1 cellular context compared by ENCODE assay signal in the genomic region with DNA sequence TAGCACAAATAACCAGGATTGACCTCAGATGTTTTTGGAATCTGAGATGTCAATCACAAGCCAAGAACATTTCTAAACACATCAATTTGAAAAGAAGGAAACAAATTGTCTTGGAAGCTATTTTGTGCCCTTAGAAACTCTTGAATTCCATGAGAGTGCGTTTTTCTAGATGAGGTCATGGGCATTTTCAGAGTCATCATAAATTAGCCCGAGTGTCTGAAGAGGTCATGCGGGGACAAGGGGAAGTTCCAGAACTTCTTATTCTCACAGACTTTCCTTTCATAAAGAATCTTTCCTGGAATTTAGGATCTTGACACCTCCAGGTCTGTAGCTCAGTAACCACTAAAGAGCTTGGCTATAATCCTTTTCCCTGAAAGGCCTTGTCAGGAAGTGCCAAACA.
TF ChIP-seq lines count a peak whose summit lies in the region.

No MANE protein-coding gene starts in this region.

TF ChIP-seq in K562, 482 proteins besides CTCF, POLR2A, EP300 and RAD21 (continued from another document and continues in another):
- TF ChIP-seq, protein P1, sequence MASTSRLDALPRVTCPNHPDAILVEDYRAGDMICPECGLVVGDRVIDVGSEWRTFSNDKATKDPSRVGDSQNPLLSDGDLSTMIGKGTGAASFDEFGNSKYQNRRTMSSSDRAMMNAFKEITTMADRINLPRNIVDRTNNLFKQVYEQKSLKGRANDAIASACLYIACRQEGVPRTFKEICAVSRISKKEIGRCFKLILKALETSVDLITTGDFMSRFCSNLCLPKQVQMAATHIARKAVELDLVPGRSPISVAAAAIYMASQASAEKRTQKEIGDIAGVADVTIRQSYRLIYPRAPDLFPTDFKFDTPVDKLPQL (IDR thresholded peaks at IDR 0.05; ENCODE audit: extremely low read depth, insufficient read length) = no peak
- TF ChIP-seq ARID1B (IDR thresholded peaks at IDR 0.05) (peak; percentile 63), ETV6 (IDR thresholded peaks at IDR 0.05; ENCODE audit: borderline replicate concordance in 1 of 2, low read depth in 2 of 2, low read length in 1 of 2) (no peak), ETV6 (CRISPR knock-in tag; IDR thresholded peaks at IDR 0.05; ENCODE audit: borderline replicate concordance) (no peak), HDGF (IDR thresholded peaks at IDR 0.05) (no peak), SMARCE1 (IDR thresholded peaks at IDR 0.05) (peak; percentile 67; the same call in 1 of the 2 replicates), C11orf30 (IDR thresholded peaks at IDR 0.05; ENCODE audit: low read depth) (peak; percentile 90), NFRKB (IDR thresholded peaks at IDR 0.05; ENCODE audit: low read depth) (no peak), PHTF2 (CRISPR knock-in tag; IDR thresholded peaks at IDR 0.05) (no peak), PHF21A (IDR thresholded peaks at IDR 0.05; ENCODE audit: borderline replicate concordance, low read depth) (no peak), FOSL1 (tag; conservative IDR thresholded peaks at IDR 0.05) (peak; percentile 31; the same call in 1 of the 2 replicates), ADNP (tag; IDR thresholded peaks at IDR 0.05) (no peak), TBL1XR1 (IDR thresholded peaks at IDR 0.05; ENCODE audit: low read length in 2 of 2) (peak in 1 of 2 experiments; percentile 65; a peak in 1 of 4 replicates), POLR2AphosphoS2 (IDR thresholded peaks at IDR 0.05; ENCODE audit: low read length) (no peak), NFATC3 (IDR thresholded peaks at IDR 0.05) (peak; percentile 75; the same call in 1 of the 2 replicates), CBX8 (IDR thresholded peaks at IDR 0.05; ENCODE audit: borderline replicate concordance, extremely low read depth, low read depth, low read length, poor library complexity, severe bottlenecking) (no peak), DIDO1 (tag; IDR thresholded peaks at IDR 0.05; ENCODE audit: low read depth) (no peak), LEF1 (IDR thresholded peaks at IDR 0.05) (peak; percentile 62; the same call in 1 of the 2 replicates), CREM (IDR thresholded peaks at IDR 0.05; ENCODE audit: low read depth) (0 out of 2 replicates have a peak, but pooled peaks have one; percentile 11), SMAD4 (CRISPR knock-in tag; conservative IDR thresholded peaks at IDR 0.05) (peak; percentile 61; the same call in 1 of the 2 replicates), ZNF347 (CRISPR knock-in tag; IDR thresholded peaks at IDR 0.05; ENCODE audit: low read depth) (no peak), SLC30A9 (CRISPR knock-in tag; IDR thresholded peaks at IDR 0.05) (no peak), POU5F1 (IDR thresholded peaks at IDR 0.05; ENCODE audit: borderline replicate concordance, low read depth, low read length, partially characterized antibody) (no peak), BRD9 (IDR thresholded peaks at IDR 0.05; ENCODE audit: low read depth, partially characterized antibody) (no peak), OTX1 (CRISPR knock-in tag; IDR thresholded peaks at IDR 0.05) (no peak), COPS2 (conservative IDR thresholded peaks at IDR 0.05) (no peak), IRF2 (CRISPR knock-in tag; IDR thresholded peaks at IDR 0.05) (no peak), RBM22 (IDR thresholded peaks at IDR 0.05; ENCODE audit: low read depth, low read length, poor library complexity, severe bottlenecking) (no peak), ZNF224 (CRISPR knock-in tag; IDR thresholded peaks at IDR 0.05) (no peak), MAFK (IDR thresholded peaks at IDR 0.05; ENCODE audit: low read length) (peak; percentile 78), ESRRA (IDR thresholded peaks at IDR 0.05; ENCODE audit: borderline replicate concordance, low read depth) (peak; percentile 57), SOX6 (IDR thresholded peaks at IDR 0.05) (peak; percentile 56; the same call in 1 of the 2 replicates)
- TF ChIP-seq, protein P2, sequence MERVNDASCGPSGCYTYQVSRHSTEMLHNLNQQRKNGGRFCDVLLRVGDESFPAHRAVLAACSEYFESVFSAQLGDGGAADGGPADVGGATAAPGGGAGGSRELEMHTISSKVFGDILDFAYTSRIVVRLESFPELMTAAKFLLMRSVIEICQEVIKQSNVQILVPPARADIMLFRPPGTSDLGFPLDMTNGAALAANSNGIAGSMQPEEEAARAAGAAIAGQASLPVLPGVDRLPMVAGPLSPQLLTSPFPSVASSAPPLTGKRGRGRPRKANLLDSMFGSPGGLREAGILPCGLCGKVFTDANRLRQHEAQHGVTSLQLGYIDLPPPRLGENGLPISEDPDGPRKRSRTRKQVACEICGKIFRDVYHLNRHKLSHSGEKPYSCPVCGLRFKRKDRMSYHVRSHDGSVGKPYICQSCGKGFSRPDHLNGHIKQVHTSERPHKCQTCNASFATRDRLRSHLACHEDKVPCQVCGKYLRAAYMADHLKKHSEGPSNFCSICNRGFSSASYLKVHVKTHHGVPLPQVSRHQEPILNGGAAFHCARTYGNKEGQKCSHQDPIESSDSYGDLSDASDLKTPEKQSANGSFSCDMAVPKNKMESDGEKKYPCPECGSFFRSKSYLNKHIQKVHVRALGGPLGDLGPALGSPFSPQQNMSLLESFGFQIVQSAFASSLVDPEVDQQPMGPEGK (CRISPR knock-in tag; IDR thresholded peaks at IDR 0.05; ENCODE audit: borderline replicate concordance) = no peak
- TF ChIP-seq, protein P3, sequence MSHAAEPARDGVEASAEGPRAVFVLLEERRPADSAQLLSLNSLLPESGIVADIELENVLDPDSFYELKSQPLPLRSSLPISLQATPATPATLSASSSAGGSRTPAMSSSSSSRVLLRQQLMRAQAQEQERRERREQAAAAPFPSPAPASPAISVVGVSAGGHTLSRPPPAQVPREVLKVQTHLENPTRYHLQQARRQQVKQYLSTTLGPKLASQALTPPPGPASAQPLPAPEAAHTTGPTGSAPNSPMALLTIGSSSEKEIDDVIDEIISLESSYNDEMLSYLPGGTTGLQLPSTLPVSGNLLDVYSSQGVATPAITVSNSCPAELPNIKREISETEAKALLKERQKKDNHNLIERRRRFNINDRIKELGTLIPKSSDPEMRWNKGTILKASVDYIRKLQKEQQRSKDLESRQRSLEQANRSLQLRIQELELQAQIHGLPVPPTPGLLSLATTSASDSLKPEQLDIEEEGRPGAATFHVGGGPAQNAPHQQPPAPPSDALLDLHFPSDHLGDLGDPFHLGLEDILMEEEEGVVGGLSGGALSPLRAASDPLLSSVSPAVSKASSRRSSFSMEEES (CRISPR knock-in tag; IDR thresholded peaks at IDR 0.05) = no peak
- TF ChIP-seq, protein P4, sequence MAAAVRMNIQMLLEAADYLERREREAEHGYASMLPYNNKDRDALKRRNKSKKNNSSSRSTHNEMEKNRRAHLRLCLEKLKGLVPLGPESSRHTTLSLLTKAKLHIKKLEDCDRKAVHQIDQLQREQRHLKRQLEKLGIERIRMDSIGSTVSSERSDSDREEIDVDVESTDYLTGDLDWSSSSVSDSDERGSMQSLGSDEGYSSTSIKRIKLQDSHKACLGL (CRISPR knock-in tag; IDR thresholded peaks at IDR 0.05; ENCODE audit: borderline replicate concordance, poor library complexity, severe bottlenecking) = no peak
- TF ChIP-seq, protein P5, sequence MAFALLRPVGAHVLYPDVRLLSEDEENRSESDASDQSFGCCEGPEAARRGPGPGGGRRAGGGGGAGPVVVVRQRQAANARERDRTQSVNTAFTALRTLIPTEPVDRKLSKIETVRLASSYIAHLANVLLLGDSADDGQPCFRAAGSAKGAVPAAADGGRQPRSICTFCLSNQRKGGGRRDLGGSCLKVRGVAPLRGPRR (CRISPR knock-in tag; IDR thresholded peaks at IDR 0.05) = no peak
- TF ChIP-seq, protein P6, sequence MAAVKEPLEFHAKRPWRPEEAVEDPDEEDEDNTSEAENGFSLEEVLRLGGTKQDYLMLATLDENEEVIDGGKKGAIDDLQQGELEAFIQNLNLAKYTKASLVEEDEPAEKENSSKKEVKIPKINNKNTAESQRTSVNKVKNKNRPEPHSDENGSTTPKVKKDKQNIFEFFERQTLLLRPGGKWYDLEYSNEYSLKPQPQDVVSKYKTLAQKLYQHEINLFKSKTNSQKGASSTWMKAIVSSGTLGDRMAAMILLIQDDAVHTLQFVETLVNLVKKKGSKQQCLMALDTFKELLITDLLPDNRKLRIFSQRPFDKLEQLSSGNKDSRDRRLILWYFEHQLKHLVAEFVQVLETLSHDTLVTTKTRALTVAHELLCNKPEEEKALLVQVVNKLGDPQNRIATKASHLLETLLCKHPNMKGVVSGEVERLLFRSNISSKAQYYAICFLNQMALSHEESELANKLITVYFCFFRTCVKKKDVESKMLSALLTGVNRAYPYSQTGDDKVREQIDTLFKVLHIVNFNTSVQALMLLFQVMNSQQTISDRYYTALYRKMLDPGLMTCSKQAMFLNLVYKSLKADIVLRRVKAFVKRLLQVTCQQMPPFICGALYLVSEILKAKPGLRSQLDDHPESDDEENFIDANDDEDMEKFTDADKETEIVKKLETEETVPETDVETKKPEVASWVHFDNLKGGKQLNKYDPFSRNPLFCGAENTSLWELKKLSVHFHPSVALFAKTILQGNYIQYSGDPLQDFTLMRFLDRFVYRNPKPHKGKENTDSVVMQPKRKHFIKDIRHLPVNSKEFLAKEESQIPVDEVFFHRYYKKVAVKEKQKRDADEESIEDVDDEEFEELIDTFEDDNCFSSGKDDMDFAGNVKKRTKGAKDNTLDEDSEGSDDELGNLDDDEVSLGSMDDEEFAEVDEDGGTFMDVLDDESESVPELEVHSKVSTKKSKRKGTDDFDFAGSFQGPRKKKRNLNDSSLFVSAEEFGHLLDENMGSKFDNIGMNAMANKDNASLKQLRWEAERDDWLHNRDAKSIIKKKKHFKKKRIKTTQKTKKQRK (IDR thresholded peaks at IDR 0.05; ENCODE audit: borderline replicate concordance, low read depth, low read length) = no peak
- TF ChIP-seq, protein P7, sequence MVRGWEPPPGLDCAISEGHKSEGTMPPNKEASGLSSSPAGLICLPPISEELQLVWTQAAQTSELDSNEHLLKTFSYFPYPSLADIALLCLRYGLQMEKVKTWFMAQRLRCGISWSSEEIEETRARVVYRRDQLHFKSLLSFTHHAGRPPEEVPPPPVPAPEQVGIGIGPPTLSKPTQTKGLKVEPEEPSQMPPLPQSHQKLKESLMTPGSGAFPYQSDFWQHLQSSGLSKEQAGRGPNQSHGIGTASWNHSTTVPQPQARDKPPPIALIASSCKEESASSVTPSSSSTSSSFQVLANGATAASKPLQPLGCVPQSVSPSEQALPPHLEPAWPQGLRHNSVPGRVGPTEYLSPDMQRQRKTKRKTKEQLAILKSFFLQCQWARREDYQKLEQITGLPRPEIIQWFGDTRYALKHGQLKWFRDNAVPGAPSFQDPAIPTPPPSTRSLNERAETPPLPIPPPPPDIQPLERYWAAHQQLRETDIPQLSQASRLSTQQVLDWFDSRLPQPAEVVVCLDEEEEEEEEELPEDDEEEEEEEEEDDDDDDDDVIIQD (CRISPR knock-in tag; IDR thresholded peaks at IDR 0.05) = no peak
- TF ChIP-seq, protein P8, sequence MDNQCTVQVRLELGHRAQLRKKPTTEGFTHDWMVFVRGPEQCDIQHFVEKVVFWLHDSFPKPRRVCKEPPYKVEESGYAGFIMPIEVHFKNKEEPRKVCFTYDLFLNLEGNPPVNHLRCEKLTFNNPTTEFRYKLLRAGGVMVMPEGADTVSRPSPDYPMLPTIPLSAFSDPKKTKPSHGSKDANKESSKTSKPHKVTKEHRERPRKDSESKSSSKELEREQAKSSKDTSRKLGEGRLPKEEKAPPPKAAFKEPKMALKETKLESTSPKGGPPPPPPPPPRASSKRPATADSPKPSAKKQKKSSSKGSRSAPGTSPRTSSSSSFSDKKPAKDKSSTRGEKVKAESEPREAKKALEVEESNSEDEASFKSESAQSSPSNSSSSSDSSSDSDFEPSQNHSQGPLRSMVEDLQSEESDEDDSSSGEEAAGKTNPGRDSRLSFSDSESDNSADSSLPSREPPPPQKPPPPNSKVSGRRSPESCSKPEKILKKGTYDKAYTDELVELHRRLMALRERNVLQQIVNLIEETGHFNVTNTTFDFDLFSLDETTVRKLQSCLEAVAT (IDR thresholded peaks at IDR 0.05) = no peak
- TF ChIP-seq, protein P9, sequence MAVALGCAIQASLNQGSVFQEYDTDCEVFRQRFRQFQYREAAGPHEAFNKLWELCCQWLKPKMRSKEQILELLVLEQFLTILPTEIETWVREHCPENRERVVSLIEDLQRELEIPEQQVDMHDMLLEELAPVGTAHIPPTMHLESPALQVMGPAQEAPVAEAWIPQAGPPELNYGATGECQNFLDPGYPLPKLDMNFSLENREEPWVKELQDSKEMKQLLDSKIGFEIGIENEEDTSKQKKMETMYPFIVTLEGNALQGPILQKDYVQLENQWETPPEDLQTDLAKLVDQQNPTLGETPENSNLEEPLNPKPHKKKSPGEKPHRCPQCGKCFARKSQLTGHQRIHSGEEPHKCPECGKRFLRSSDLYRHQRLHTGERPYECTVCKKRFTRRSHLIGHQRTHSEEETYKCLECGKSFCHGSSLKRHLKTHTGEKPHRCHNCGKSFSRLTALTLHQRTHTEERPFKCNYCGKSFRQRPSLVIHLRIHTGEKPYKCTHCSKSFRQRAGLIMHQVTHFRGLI (CRISPR knock-in tag; IDR thresholded peaks at IDR 0.05) = no peak
- TF ChIP-seq, protein P10, sequence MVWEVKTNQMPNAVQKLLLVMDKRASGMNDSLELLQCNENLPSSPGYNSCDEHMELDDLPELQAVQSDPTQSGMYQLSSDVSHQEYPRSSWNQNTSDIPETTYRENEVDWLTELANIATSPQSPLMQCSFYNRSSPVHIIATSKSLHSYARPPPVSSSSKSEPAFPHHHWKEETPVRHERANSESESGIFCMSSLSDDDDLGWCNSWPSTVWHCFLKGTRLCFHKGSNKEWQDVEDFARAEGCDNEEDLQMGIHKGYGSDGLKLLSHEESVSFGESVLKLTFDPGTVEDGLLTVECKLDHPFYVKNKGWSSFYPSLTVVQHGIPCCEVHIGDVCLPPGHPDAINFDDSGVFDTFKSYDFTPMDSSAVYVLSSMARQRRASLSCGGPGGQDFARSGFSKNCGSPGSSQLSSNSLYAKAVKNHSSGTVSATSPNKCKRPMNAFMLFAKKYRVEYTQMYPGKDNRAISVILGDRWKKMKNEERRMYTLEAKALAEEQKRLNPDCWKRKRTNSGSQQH (CRISPR knock-in tag; IDR thresholded peaks at IDR 0.05) = no peak
- TF ChIP-seq, protein P11, sequence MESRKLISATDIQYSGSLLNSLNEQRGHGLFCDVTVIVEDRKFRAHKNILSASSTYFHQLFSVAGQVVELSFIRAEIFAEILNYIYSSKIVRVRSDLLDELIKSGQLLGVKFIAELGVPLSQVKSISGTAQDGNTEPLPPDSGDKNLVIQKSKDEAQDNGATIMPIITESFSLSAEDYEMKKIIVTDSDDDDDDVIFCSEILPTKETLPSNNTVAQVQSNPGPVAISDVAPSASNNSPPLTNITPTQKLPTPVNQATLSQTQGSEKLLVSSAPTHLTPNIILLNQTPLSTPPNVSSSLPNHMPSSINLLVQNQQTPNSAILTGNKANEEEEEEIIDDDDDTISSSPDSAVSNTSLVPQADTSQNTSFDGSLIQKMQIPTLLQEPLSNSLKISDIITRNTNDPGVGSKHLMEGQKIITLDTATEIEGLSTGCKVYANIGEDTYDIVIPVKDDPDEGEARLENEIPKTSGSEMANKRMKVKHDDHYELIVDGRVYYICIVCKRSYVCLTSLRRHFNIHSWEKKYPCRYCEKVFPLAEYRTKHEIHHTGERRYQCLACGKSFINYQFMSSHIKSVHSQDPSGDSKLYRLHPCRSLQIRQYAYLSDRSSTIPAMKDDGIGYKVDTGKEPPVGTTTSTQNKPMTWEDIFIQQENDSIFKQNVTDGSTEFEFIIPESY (CRISPR knock-in tag; IDR thresholded peaks at IDR 0.05) = no peak
- TF ChIP-seq, protein P12, sequence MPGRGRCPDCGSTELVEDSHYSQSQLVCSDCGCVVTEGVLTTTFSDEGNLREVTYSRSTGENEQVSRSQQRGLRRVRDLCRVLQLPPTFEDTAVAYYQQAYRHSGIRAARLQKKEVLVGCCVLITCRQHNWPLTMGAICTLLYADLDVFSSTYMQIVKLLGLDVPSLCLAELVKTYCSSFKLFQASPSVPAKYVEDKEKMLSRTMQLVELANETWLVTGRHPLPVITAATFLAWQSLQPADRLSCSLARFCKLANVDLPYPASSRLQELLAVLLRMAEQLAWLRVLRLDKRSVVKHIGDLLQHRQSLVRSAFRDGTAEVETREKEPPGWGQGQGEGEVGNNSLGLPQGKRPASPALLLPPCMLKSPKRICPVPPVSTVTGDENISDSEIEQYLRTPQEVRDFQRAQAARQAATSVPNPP (IDR thresholded peaks at IDR 0.05; ENCODE audit: borderline replicate concordance, insufficient read depth, insufficient read length) = no peak
